Comparison of ENCODE assay signal across 15 cellular contexts in the genomic region with DNA sequence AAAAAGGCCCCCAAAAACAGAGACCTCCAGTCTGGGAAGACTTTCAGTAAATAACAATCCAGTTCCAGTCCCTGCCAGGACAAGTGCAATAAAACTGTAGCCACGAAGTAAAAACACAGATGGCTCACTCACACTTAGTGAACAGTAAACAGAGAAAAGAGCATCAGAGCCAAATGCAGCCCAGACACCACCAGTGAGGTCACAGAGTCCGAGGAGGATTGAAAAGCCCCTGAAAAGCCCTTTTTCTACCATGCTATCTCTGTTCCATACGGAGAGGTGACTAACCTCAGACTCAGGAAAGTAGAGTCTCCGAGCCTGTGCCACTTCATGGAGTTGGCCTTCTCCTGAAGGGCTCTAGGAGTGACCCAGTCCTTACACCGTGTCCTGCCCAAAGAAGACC.
DNase-seq lines count a peak whose midpoint lies in the region; ATAC-seq and TF ChIP-seq lines count a peak whose summit lies in the region.
"Had no signal": no experiment of that assay in that cellular context is flagged by ENCODE, and none has a peak within 500 bp of the region (broad histone marks: within the 10 kb centered on the region; RNA-seq: fewer than 3 reads in every experiment).

No MANE protein-coding gene starts in this region.

- peak; percentile 3 for DNase-seq in NCI-H345 (lab: John Stamatoyannopoulos, UW)
- DNase-seq in NCI-H345 treated with DMSO at 0.1 percent for 48 hours (lab: John Stamatoyannopoulos, UW; ENCODE audit: unreplicated experiment): no peak
- DNase-seq in islet precursor cell: peak; percentile 66
- no peak for DNase-seq in NCI-H187 (lab: John Stamatoyannopoulos, UW)
- no peak for DNase-seq in coronary artery (ENCODE audit: low spot score)
- DNase-seq: activated CD4-positive, alpha-beta T cell treated with anti-CD3 and anti-CD28 coated beads, Interleukin-2, amount 50 U/mL, for 1 hour; activated T-cell treated with anti-CD3 and anti-CD28 coated beads, Interleukin-2, amount 50 U/mL, for 1 hour; CD4-positive, alpha-beta memory T cell; GDM1; ovary had no signal

- peak overlapping the region; percentile 72 for H3K27ac ChIP-seq in angular gyrus (ENCODE audit: low read depth, low read length)
- peak overlapping the region; percentile 70 for H3K27ac ChIP-seq in temporal lobe (ENCODE audit: low read depth, low read length)
- no peak overlapping the region for H3K27ac ChIP-seq in coronary artery
- H3K27ac ChIP-seq: cardiac muscle cell, ovary, thoracic aorta had no signal

- ATAC-seq in HG03342 (IDR thresholded peaks at IDR 0.05; ENCODE audit: unreplicated experiment): no peak

- TF ChIP-seq CTCF in coronary artery (IDR thresholded peaks at IDR 0.05): no peak

- no peak overlapping the region for H3K4me3 ChIP-seq in coronary artery
- H3K4me3 ChIP-seq: cardiac muscle cell, ovary, thoracic aorta had no signal

Comparison
In these comparisons a context has a peak if more than half of its experiments do, and no peak if none do; other contexts are left out.
1. DNase-seq: peak in NCI-H345 (single experiment) and islet precursor cell (single experiment); none in NCI-H345 treated with DMSO at 0.1 percent for 48 hours (single experiment), NCI-H187 (0 of 2) and coronary artery (single experiment).
2. H3K27ac ChIP-seq: peak in angular gyrus (single experiment) and temporal lobe (single experiment); none in coronary artery (0 of 2).